ENCODE assay signal across 8 cellular contexts in the genomic region with DNA sequence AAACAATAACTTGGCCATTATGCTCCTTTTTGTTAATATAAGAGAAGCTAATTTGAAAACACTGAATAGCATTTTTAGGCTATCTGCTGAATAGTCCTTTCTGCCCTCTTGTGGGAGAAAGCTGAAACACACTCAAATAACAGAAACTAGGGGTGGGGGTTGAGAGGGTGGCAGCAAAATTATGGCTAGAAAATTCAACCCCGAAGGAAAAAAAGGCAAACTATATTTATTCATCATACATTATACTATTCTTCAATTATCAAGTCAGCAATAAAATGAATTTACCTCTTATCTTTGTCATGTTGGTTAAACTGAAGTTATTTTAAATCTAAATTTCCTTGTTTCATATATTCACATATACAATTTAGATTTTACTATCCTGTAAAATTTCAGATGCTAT.
A peak's percentile ranks its signal among the peaks of the same experiment; 100 is the strongest.
DNase-seq lines count a peak whose midpoint lies in the region; ATAC-seq, FAIRE-seq and TF ChIP-seq lines count a peak whose summit lies in the region.

No MANE protein-coding gene starts in this region.

- H3K27me3 ChIP-seq in GM06990 (replicated peaks; ENCODE audit: control insufficient read depth, insufficient read depth, low read length) (no peaks in the 10 kb centered on the region), MM.1S (replicated peaks; ENCODE audit: insufficient read depth, low read length) (no peaks in the 10 kb centered on the region), SJCRH30 (no peaks in the 10 kb centered on the region)

- TF ChIP-seq CTCF in GM06990 (IDR thresholded peaks at IDR 0.05; ENCODE audit: insufficient read depth, low read length, poor library complexity, severe bottlenecking): peak; percentile 81
- TF ChIP-seq CTCF in MM.1S (IDR thresholded peaks at IDR 0.05; ENCODE audit: low read length): peak; percentile 47
- peak; percentile 84 for TF ChIP-seq CTCF in fibroblast of mammary gland (conservative IDR thresholded peaks at IDR 0.05; ENCODE audit: control insufficient read depth, insufficient read depth, low read depth, low read length)
- TF ChIP-seq CTCF in progenitor cell of endocrine pancreas (IDR thresholded peaks at IDR 0.05; ENCODE audit: unreplicated experiment): peak; percentile 83

- H3K27me3 Mint-ChIP-seq in progenitor cell of endocrine pancreas: no peaks in the 10 kb centered on the region

- H3K4me1 ChIP-seq in MM.1S (ENCODE audit: low read length): no peaks in the 10 kb centered on the region
- peaks cover 11% of the 10 kb centered on the region; the same call in 1 of the 2 replicates for H3K4me1 ChIP-seq in SJCRH30

- no peaks in the 10 kb centered on the region for H4K20me1 ChIP-seq in MM.1S (ENCODE audit: insufficient read depth, low read length)

- H3F3A ChIP-seq in MM.1S (ENCODE audit: insufficient read depth, low read length): no peaks in the 10 kb centered on the region

- H3K36me3 ChIP-seq in GM06990 (ENCODE audit: control insufficient read depth, insufficient read depth, low read length) (no peaks in the 10 kb centered on the region), MM.1S (replicated peaks; ENCODE audit: insufficient read depth, low read length) (no peaks in the 10 kb centered on the region), SJCRH30 (no peaks in the 10 kb centered on the region; the same call in 1 of the 2 replicates)

- H3K4me3 ChIP-seq in GM06990 (replicated peaks; ENCODE audit: low read depth, low read length) (no peak overlapping the region), MM.1S (ENCODE audit: low read length) (no peak overlapping the region), SJCRH30 (no peak overlapping the region), fibroblast of mammary gland (ENCODE audit: control insufficient read depth, low read depth, low read length) (no peak overlapping the region)

- H2AFZ ChIP-seq in MM.1S (ENCODE audit: low read length): no peak overlapping the region

- no peak overlapping the region for H3K27ac Mint-ChIP-seq in progenitor cell of endocrine pancreas

- H3K4me1 Mint-ChIP-seq in progenitor cell of endocrine pancreas (ENCODE audit: low read depth): peaks cover 2% of the 10 kb centered on the region

- FAIRE-seq in A204.1 (lab: Jason Lieb, UNC): peak; percentile 94

- no peaks in the 10 kb centered on the region for H3K9me2 ChIP-seq in MM.1S (replicated peaks; ENCODE audit: insufficient read depth, low read length)

- H3K36me3 Mint-ChIP-seq in progenitor cell of endocrine pancreas (ENCODE audit: insufficient read depth): no peaks in the 10 kb centered on the region

- no peaks in the 10 kb centered on the region for H3K79me2 ChIP-seq in MM.1S (ENCODE audit: low read length)

- no peak for DNase-seq in GM06990 (ENCODE audit: extremely low read depth, insufficient read length)
- DNase-seq in MM.1S: no peak
- peak; percentile 30 to 74 for DNase-seq in SJCRH30
- DNase-seq in fibroblast of mammary gland (ENCODE audit: low read depth): peak; percentile 41
- DNase-seq in progenitor cell of endocrine pancreas (ENCODE audit: low spot score, unreplicated experiment): no peak
- no peak for DNase-seq in stimulated activated CD4-positive, alpha-beta T cell treated with anti-CD3 and anti-CD28 coated beads, Interleukin-4, amount 100 ng/mL, for 4 hours

- no peak overlapping the region for H3K9ac ChIP-seq in MM.1S (ENCODE audit: low read length)

- no peak for ATAC-seq in GM19452 (IDR thresholded peaks at IDR 0.05; ENCODE audit: unreplicated experiment)

- no peaks in the 10 kb centered on the region for H3K9me3 Mint-ChIP-seq in progenitor cell of endocrine pancreas (ENCODE audit: low read depth)

- H3K4me3 Mint-ChIP-seq in progenitor cell of endocrine pancreas (ENCODE audit: low read depth): no peak overlapping the region

- H3K9me3 ChIP-seq in MM.1S (replicated peaks; ENCODE audit: insufficient read depth, low read length) (no peaks in the 10 kb centered on the region), SJCRH30 (replicated peaks) (no peaks in the 10 kb centered on the region)

- no peak overlapping the region for H3K4me2 ChIP-seq in MM.1S (ENCODE audit: low read depth, low read length)

- H3K27ac ChIP-seq in MM.1S (ENCODE audit: low read length): no peak overlapping the region
- H3K27ac ChIP-seq in SJCRH30: no peak overlapping the region

Comparison
In these comparisons a context has a peak if more than half of its experiments do, and no peak if none do; other contexts are left out.
1. DNase-seq: peak in SJCRH30 (2 of 2) and fibroblast of mammary gland (single experiment); none in GM06990 (single experiment), MM.1S (single experiment), progenitor cell of endocrine pancreas (single experiment) and stimulated activated CD4-positive, alpha-beta T cell treated with anti-CD3 and anti-CD28 coated beads, Interleukin-4, amount 100 ng/mL, for 4 hours (0 of 2).
2. Peak in every context shown above with its lines, with median percentiles within 50 percentile points of each other: CTCF ChIP-seq.